Comparison of ENCODE assay signal across 15 cellular contexts in genomic region chr20:49397525-49397924, GRCh38.
DNase-seq lines count a peak whose midpoint lies in the region; ATAC-seq, FAIRE-seq and TF ChIP-seq lines count a peak whose summit lies in the region.
"Had no signal": no experiment of that assay in that cellular context is flagged by ENCODE, and none has a peak within 500 bp of the region (broad histone marks: within the 10 kb centered on the region; RNA-seq: fewer than 3 reads in every experiment).

No MANE protein-coding gene starts in this region.

- H3K36me3 ChIP-seq in BJ (ENCODE audit: control insufficient read depth, insufficient read depth, low read length) (no peaks in the 10 kb centered on the region), IMR-90 (ENCODE audit: control insufficient read depth, insufficient read depth, low read length) (no peaks in the 10 kb centered on the region), K562 (ENCODE audit: control insufficient read depth, insufficient read depth, low read length) (no peaks in the 10 kb centered on the region), mesenchymal stem cell (ENCODE audit: control insufficient read depth in 1 of 2, insufficient read depth in 2 of 2, low read depth in 1 of 2, low read length in 2 of 2) (no peaks in the 10 kb centered on the region), H7 (replicated peaks; ENCODE audit: control insufficient read depth, insufficient read depth, low read length) (no peaks in the 10 kb centered on the region)
- H3K36me3 ChIP-seq: spleen had no signal

- H3K27me3 ChIP-seq in BJ (ENCODE audit: control insufficient read depth, insufficient read depth, low read length): peaks cover 6% of the 10 kb centered on the region
- peaks cover 27% of the 10 kb centered on the region for H3K27me3 ChIP-seq in IMR-90 (ENCODE audit: control insufficient read depth, insufficient read depth, low read length)
- H3K27me3 ChIP-seq in K562 (ENCODE audit: control insufficient read depth in 2 of 2, insufficient read depth in 2 of 2, low read length in 2 of 2): peaks cover 16 to 42% of the 10 kb centered on the region in 2 experiments
- H3K27me3 ChIP-seq in mesenchymal stem cell (ENCODE audit: control insufficient read depth in 1 of 2, insufficient read depth in 1 of 2, low read length in 2 of 2): peaks cover 28 to 42% of the 10 kb centered on the region in 2 experiments
- no peaks in the 10 kb centered on the region for H3K27me3 ChIP-seq in H7 (ENCODE audit: control insufficient read depth, insufficient read depth, low read length)

- no peak overlapping the region for H2BK5ac ChIP-seq in IMR-90 (ENCODE audit: low read depth, low read length, poor library complexity, severe bottlenecking)
- H2BK5ac ChIP-seq in mesenchymal stem cell (ENCODE audit: low read depth, low read length, poor library complexity, severe bottlenecking): no peak overlapping the region

- no peak overlapping the region for H2AFZ ChIP-seq in IMR-90 (replicated peaks; ENCODE audit: low read length, poor library complexity)
- no peak overlapping the region for H2AFZ ChIP-seq in K562 (ENCODE audit: low read depth, low read length)
- no peak overlapping the region for H2AFZ ChIP-seq in mesenchymal stem cell (ENCODE audit: low read depth, low read length)

- no peak overlapping the region for H3K56ac ChIP-seq in IMR-90 (ENCODE audit: extremely low read depth, insufficient read depth, low read length)

- H3K4me1 ChIP-seq in IMR-90 (ENCODE audit: control insufficient read depth, insufficient read depth, low read length) (peaks cover 3% of the 10 kb centered on the region), K562 (replicated peaks in 1 of 2; ENCODE audit: control insufficient read depth in 2 of 2, insufficient read depth in 2 of 2, low read length in 2 of 2) (no peaks in the 10 kb centered on the region; a peak in 1 of 5 replicates), mesenchymal stem cell (ENCODE audit: control insufficient read depth, insufficient read depth, low read depth, low read length) (peaks cover 4% of the 10 kb centered on the region)

- no peak overlapping the region for H2BK15ac ChIP-seq in IMR-90 (ENCODE audit: low read depth, low read length)
- no peak overlapping the region for H2BK15ac ChIP-seq in mesenchymal stem cell (ENCODE audit: low read depth, poor library complexity, severe bottlenecking)

- ATAC-seq in IMR-90 (ENCODE audit: low read depth) (peak; percentile 50; the same call in 1 of the 2 replicates), K562 (peak; percentile 64), GM21723 (IDR thresholded peaks at IDR 0.05; ENCODE audit: unreplicated experiment) (no peak)
- ATAC-seq: GM12878 had no signal

- no peak for TF ChIP-seq POLR2A in IMR-90 (IDR thresholded peaks at IDR 0.05; ENCODE audit: low read depth, low read length)
- no peak for TF ChIP-seq POLR2A in K562 (conservative IDR thresholded peaks at IDR 0.05)

- H3K9me3 ChIP-seq in IMR-90 (ENCODE audit: control insufficient read depth, insufficient read depth, low read length) (peaks cover 1% of the 10 kb centered on the region; the same call in 1 of the 2 replicates), K562 (replicated peaks; ENCODE audit: control insufficient read depth, insufficient read depth, low read depth, low read length) (no peaks in the 10 kb centered on the region), mesenchymal stem cell (ENCODE audit: control insufficient read depth, low read length) (no peaks in the 10 kb centered on the region)
- H3K9me3 ChIP-seq: spleen had no signal

- POLR2A ChIA-PET in BJ (lab: Charles Lee): no interaction called here
- POLR2A ChIA-PET in IMR-90 (lab: Charles Lee; ENCODE audit: unreplicated experiment): no interaction called here
- POLR2A ChIA-PET in K562 (lab: Yijun Ruan, JAX): interaction anchor here (2.1 kb wide), 1 partner anchor 9 kb away, joined by 7 read pairs; no protein-coding TSS in a partner anchor

- H3K9me1 ChIP-seq in IMR-90 (ENCODE audit: insufficient read depth, low read length) (0 out of 2 replicates have a peak, but pooled peaks cover 2% of the 10 kb centered on the region), K562 (ENCODE audit: control insufficient read depth, insufficient read depth, low read length) (no peaks in the 10 kb centered on the region)

- BruUV-seq in IMR-90 (replicated peaks; lab: Mats Ljungman, UMichigan) (no TSS peak), K562 (replicated peaks; lab: Mats Ljungman, UMichigan) (no TSS peak)

- CTCF ChIA-PET in BJ (lab: Yijun Ruan, JAX) (interaction anchor here (6.2 kb wide), 1 partner anchor 14 kb away, joined by 41 read pairs; no protein-coding TSS in a partner anchor), IMR-90 (lab: Yijun Ruan, JAX) (interaction anchor here (0.6 kb wide), 2 partner anchors 27 to 57 kb away, joined by 3 read pairs; no protein-coding TSS in a partner anchor), K562 (lab: Yijun Ruan, JAX; ENCODE audit: low intra/inter-chr PET ratio) (no interaction called here)

- H2BK120ac ChIP-seq in IMR-90 (ENCODE audit: low read depth, low read length) (no peak overlapping the region), mesenchymal stem cell (ENCODE audit: low read depth, low read length) (no peak overlapping the region)

- H3K14ac ChIP-seq in IMR-90 (replicated peaks; ENCODE audit: low read depth, low read length) (no peak overlapping the region), mesenchymal stem cell (ENCODE audit: low read length in 2 of 2) (no peak overlapping the region)

- TF ChIP-seq CTCF in BJ (IDR thresholded peaks at IDR 0.05; ENCODE audit: insufficient read depth, low read depth, low read length) (no peak), IMR-90 (conservative IDR thresholded peaks at IDR 0.05; ENCODE audit: low read depth, low read length) (no peak), K562 (IDR thresholded peaks at IDR 0.05 in 2 of 3, conservative IDR thresholded peaks at IDR 0.05 in 1 of 3; ENCODE audit: insufficient read depth in 2 of 3, low read depth in 1 of 3, low read length in 3 of 3) (no peak)

- in situ Hi-C loops in IMR-90 (cut with MboI; ENCODE audit: low sequenced_read_pairs) (no loop called here), K562 (cut with MboI) (no loop called here)

- no peak overlapping the region for H3K18ac ChIP-seq in IMR-90 (ENCODE audit: low read depth, low read length)
- no peak overlapping the region for H3K18ac ChIP-seq in mesenchymal stem cell (ENCODE audit: low read depth in 1 of 2, low read length in 2 of 2)

- no peak overlapping the region for H3K4me3 ChIP-seq in BJ (ENCODE audit: low read depth, low read length)
- H3K4me3 ChIP-seq in IMR-90 (ENCODE audit: insufficient read depth, low read depth, low read length): no peak overlapping the region
- H3K4me3 ChIP-seq in K562: no peak overlapping the region
- H3K4me3 ChIP-seq in mesenchymal stem cell (ENCODE audit: insufficient read depth in 1 of 2, low read depth in 1 of 2, low read length in 2 of 2): no peak overlapping the region
- no peak overlapping the region for H3K4me3 ChIP-seq in H7 (ENCODE audit: insufficient read depth, low read depth, low read length)
- H3K4me3 ChIP-seq: GM12878, spleen had no signal

- H4K91ac ChIP-seq in IMR-90 (ENCODE audit: insufficient read depth, low read depth, low read length) (no peak overlapping the region), mesenchymal stem cell (ENCODE audit: low read length) (no peak overlapping the region)

- no CpG with 5 or more reads among the region's 6 CpGs for WGBS in IMR-90 (ENCODE audit: extremely low coverage in 2 of 2, insufficient read length in 1 of 2), 2 experiments
- 3% methylated on average over 6 of the region's 6 CpGs for WGBS in K562 (ENCODE audit: insufficient coverage, low coverage, missing lambda C conversion rate)
- WGBS in mesenchymal stem cell: 46% methylated on average over 5 of the region's 6 CpGs

- DNase-seq in BJ (ENCODE audit: low read depth): peak; percentile 4
- DNase-seq in IMR-90: peak; percentile 25
- DNase-seq in K562 (ENCODE audit: extremely low read depth in 1 of 4, low spot score in 3 of 4): peak in 2 of 4 experiments; percentile 30 to 39
- DNase-seq in mesenchymal stem cell: peak; percentile 45
- DNase-seq in H7: no peak
- no peak for DNase-seq in activated CD4-positive, CD25-positive, alpha-beta regulatory T cell treated with anti-CD3 and anti-CD28 coated beads, Interleukin-2, amount 50 U/mL, for 72 hours
- DNase-seq in GDM1 (lab: John Stamatoyannopoulos, UW): no peak
- DNase-seq: activated CD4-positive, alpha-beta T cell treated with anti-CD3 and anti-CD28 coated beads for 1 hour; activated gamma-delta T cell; CD4-positive, alpha-beta memory T cell; NCI-H2081; spleen had no signal

- intact Hi-C loops in IMR-90 (cut with micrococcal nuclease) (no loop called here), K562 (cut with micrococcal nuclease) (no loop called here)

- H3K79me2 ChIP-seq in K562 (ENCODE audit: control insufficient read depth, insufficient read depth, low read length): no peaks in the 10 kb centered on the region

- no peak overlapping the region for H3K9ac ChIP-seq in IMR-90 (ENCODE audit: low read depth, low read length)
- peak overlapping the region in 1 of 2 experiments; percentile 40; a peak in 1 of 4 replicates for H3K9ac ChIP-seq in K562 (ENCODE audit: insufficient read depth in 1 of 2, low read depth in 2 of 2, low read length in 2 of 2)
- H3K9ac ChIP-seq in mesenchymal stem cell (ENCODE audit: low read length): peak overlapping the region; percentile 18

- no peak overlapping the region for H2BK20ac ChIP-seq in IMR-90 (ENCODE audit: low read depth, low read length)

- H4K20me1 ChIP-seq in IMR-90 (ENCODE audit: insufficient read depth, low read length) (no peaks in the 10 kb centered on the region), K562 (replicated peaks; ENCODE audit: control insufficient read depth, insufficient read depth, low read length) (no peaks in the 10 kb centered on the region)

- H3K23ac ChIP-seq in IMR-90 (ENCODE audit: low read depth, low read length): no peak overlapping the region
- H3K23ac ChIP-seq in mesenchymal stem cell (ENCODE audit: low read length in 2 of 2): no peak overlapping the region

- no peak overlapping the region for H4K8ac ChIP-seq in IMR-90 (ENCODE audit: low read depth in 2 of 2, low read length in 2 of 2)
- H4K8ac ChIP-seq in mesenchymal stem cell (ENCODE audit: low read length): no peak overlapping the region

- dilution Hi-C loops in IMR-90 (cut with HindIII; ENCODE audit: low sequenced_read_pairs, unreplicated experiment): no loop called here

- TF ChIP-seq EP300 in K562 (IDR thresholded peaks at IDR 0.05; ENCODE audit: low read length): no peak

- no peak overlapping the region for H3K4me2 ChIP-seq in IMR-90 (ENCODE audit: low read depth, low read length)
- no peak overlapping the region for H3K4me2 ChIP-seq in K562 (ENCODE audit: insufficient read depth, low read length)
- no peak overlapping the region for H3K4me2 ChIP-seq in mesenchymal stem cell (ENCODE audit: low read length, poor library complexity, severe bottlenecking)

- H3K27ac ChIP-seq in IMR-90 (ENCODE audit: insufficient read depth, low read length): no peak overlapping the region
- H3K27ac ChIP-seq in K562 (ENCODE audit: extremely low read depth, low read depth, low read length): no peak overlapping the region
- no peak overlapping the region for H3K27ac ChIP-seq in mesenchymal stem cell (ENCODE audit: low read length, poor library complexity, severe bottlenecking)
- H3K27ac ChIP-seq: HL-60, spleen had no signal

- no peak overlapping the region for H4K5ac ChIP-seq in IMR-90 (ENCODE audit: low read depth, low read length)

- FAIRE-seq in K562 (lab: Jason Lieb, UNC): no peak
- FAIRE-seq: GM12878 had no signal

- TF ChIP-seq RAD21 in IMR-90 (IDR thresholded peaks at IDR 0.05; ENCODE audit: low read length) (no peak), K562 (CRISPR knock-in tag; conservative IDR thresholded peaks at IDR 0.05 in 1 of 2, IDR thresholded peaks at IDR 0.05 in 1 of 2) (no peak)

- H3K79me1 ChIP-seq in IMR-90 (ENCODE audit: low read depth in 1 of 2, low read length in 2 of 2) (no peaks in the 10 kb centered on the region), mesenchymal stem cell (replicated peaks; ENCODE audit: low read length, poor library complexity, severe bottlenecking) (no peaks in the 10 kb centered on the region)

- H3K4ac ChIP-seq in IMR-90 (ENCODE audit: low read depth, low read length) (no peak overlapping the region), mesenchymal stem cell (ENCODE audit: low read depth in 1 of 2, low read length in 2 of 2) (no peak overlapping the region)

- H2BK12ac ChIP-seq in mesenchymal stem cell (ENCODE audit: low read length in 2 of 2): no peak overlapping the region

- no peak overlapping the region for H2AK9ac ChIP-seq in IMR-90 (replicated peaks; ENCODE audit: low read depth, low read length, poor library complexity)

- H2AK5ac ChIP-seq in IMR-90 (ENCODE audit: low read depth, low read length) (no peak overlapping the region), mesenchymal stem cell (ENCODE audit: low read length, severe bottlenecking) (no peak overlapping the region)

Comparison
In these comparisons a context has a peak if more than half of its experiments do, and no peak if none do; other contexts are left out.
1. DNase-seq: peak in BJ (single experiment), IMR-90 (single experiment) and mesenchymal stem cell (single experiment); none in H7 (single experiment), activated CD4-positive, CD25-positive, alpha-beta regulatory T cell treated with anti-CD3 and anti-CD28 coated beads, Interleukin-2, amount 50 U/mL, for 72 hours (single experiment) and GDM1 (single experiment).